8 cellular contexts compared by ENCODE assay signal in the genomic region with DNA sequence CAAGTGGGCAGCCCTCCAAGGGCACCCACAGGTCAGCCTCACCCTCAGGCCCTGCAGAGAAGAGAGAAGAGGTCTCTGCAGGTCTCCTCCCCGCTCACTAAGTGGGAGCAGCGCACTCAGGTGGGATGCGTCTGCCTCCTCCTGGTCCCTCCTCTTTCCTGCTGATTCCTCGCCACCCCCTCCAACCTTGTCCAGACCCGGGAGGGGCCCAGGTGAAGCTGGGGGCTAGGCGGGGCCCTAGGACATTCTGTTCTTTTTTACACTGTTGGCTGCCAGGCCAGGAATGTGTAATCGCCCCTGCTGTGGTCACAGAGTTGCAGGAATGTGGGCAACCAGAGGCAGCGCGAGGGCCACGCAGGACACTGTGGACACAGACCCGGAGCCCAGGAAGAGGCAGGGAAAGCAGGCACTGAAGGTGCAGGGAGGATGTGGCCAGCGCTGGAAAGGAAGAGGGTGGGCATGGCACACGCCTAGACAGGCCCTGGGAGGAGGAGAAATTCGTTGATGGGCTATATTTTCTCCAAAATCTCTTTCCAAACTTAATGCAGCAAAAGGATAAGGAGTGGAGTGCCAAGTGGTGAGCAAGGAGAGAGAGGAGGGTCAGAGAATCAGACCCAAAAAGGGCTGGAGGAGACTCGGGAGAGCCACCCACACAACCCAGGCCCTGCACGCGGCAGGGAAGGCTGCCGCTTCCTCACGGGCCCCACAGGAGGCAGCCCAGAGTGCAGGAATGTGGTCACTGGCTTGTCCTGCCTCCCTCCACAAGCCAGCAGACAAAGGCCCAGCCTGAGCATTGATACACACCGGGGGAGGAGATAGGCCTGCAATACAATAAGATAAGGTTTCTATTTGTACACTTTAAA. TPM values are rescaled to one million over a fixed set of nuclear protein-coding genes. Genes with fewer than 3 reads are reported as not detected.
A peak's percentile ranks its signal among the peaks of the same experiment; 100 is the strongest.
DNase-seq lines count a peak whose midpoint lies in the region; ATAC-seq lines count a peak whose summit lies in the region.

No MANE protein-coding gene starts in this region.

- H4K8ac ChIP-seq in mesendoderm (ENCODE audit: low read depth, low read length): no peak overlapping the region

- no peak overlapping the region for H3K23ac ChIP-seq in mesendoderm (ENCODE audit: low read length)

- H2BK15ac ChIP-seq in mesendoderm (replicated peaks; ENCODE audit: low read depth): no peak overlapping the region

- no peak overlapping the region for H4K5ac ChIP-seq in mesendoderm (ENCODE audit: low read length)

- H3K18ac ChIP-seq in mesendoderm (ENCODE audit: low read length): peak overlapping the region; percentile 41

- peak overlapping the region; percentile 72 for H3K4me2 ChIP-seq in mesendoderm (ENCODE audit: low read length)

- intact Hi-C loops in aorta (cut with DNase I): no loop called here

- ATAC-seq in aorta (ENCODE audit: low FRiP score) (peak; percentile 80), HG02938 (IDR thresholded peaks at IDR 0.05; ENCODE audit: unreplicated experiment) (no peak)
- ATAC-seq in activated CD4-positive, CD25-positive, alpha-beta regulatory T cell treated with anti-CD3 and anti-CD28 coated beads, Interleukin-2, amount 50 U/mL, for 24 hours: no peak

- no peaks in the 10 kb centered on the region for H3K9me3 ChIP-seq in aorta (ENCODE audit: control insufficient read depth, low read length)

- DNase-seq in GDM1 (lab: John Stamatoyannopoulos, UW) (peak; percentile 48), NCI-H146 (lab: John Stamatoyannopoulos, UW) (peak; percentile 71), dermis blood vessel endothelial cell (peak; percentile 69), mesendoderm (peak; percentile 92), aorta (peak; percentile 73 to 83), GM19240 (ENCODE audit: insufficient read length, low spot score) (no peak)

- H3K36me3 ChIP-seq in mesendoderm (ENCODE audit: control insufficient read depth, insufficient read depth, low read length) (no peaks in the 10 kb centered on the region), aorta (ENCODE audit: control insufficient read depth in 1 of 2, insufficient read depth in 2 of 2, low read length in 1 of 2) (no peaks in the 10 kb centered on the region)

- H2AK5ac ChIP-seq in mesendoderm (ENCODE audit: low read length): peak overlapping the region; percentile 64

- peaks cover 18% of the 10 kb centered on the region for H3K79me2 ChIP-seq in mesendoderm (ENCODE audit: control insufficient read depth, insufficient read depth, low read length)

- H2BK5ac ChIP-seq in mesendoderm (ENCODE audit: low read length): peak overlapping the region; percentile 90

- H3K4ac ChIP-seq in mesendoderm (ENCODE audit: low read depth, low read length): peak overlapping the region; percentile 58

- peaks cover 2% of the 10 kb centered on the region for H3K79me1 ChIP-seq in mesendoderm (ENCODE audit: low read length)

- peak overlapping the region; percentile 91 for H3K56ac ChIP-seq in mesendoderm (ENCODE audit: low read length)

- peak overlapping the region; percentile 14 for H2BK120ac ChIP-seq in mesendoderm (ENCODE audit: low read depth, low read length)

- H3K4me1 ChIP-seq in mesendoderm (ENCODE audit: control insufficient read depth, low read depth, low read length) (peaks cover 31% of the 10 kb centered on the region), aorta (ENCODE audit: control insufficient read depth in 1 of 2, insufficient read depth in 2 of 2, low read length in 2 of 2) (no peaks in the 10 kb centered on the region)

- peak overlapping the region; percentile 67 for H3K9ac ChIP-seq in mesendoderm (ENCODE audit: low read length)

- peak overlapping the region; percentile 74 for H3K27ac ChIP-seq in mesendoderm (ENCODE audit: low read depth, low read length)
- peak overlapping the region in 1 of 2 donors; percentile 35 for H3K27ac ChIP-seq in aorta (ENCODE audit: low read depth in 1 of 2, low read length in 2 of 2)

- no CpG with 5 or more reads among the region's 20 CpGs for WGBS in mesendoderm (ENCODE audit: extremely low coverage, insufficient coverage, low lambda C conversion rate)
- 62 to 63% methylated on average over 19 to 20 of the region's 20 CpGs for WGBS in aorta, 2 donors

- no peaks in the 10 kb centered on the region for H3K27me3 ChIP-seq in mesendoderm (ENCODE audit: insufficient read depth, low read length, poor library complexity)
- H3K27me3 ChIP-seq in aorta (ENCODE audit: control insufficient read depth in 1 of 2, insufficient read depth in 2 of 2, low read length in 1 of 2): no peaks in the 10 kb centered on the region

- H3K4me3 ChIP-seq in mesendoderm (ENCODE audit: low read length) (no peak overlapping the region), aorta (ENCODE audit: low read length in 2 of 2) (no peak overlapping the region)

RNA-seq across cellular contexts. Expression of a gene that starts 0.9 kb away (rescaled TPM):
- total RNA-seq in dermis blood vessel endothelial cell (1.5 and 7.1 TPM in 2 replicates), aorta (1 to 10 TPM; 1.5 to 2.4 TPM)
- 71.7 TPM for polyA plus RNA-seq in mesendoderm (2013, experiment 1 of 2)
- polyA plus RNA-seq in mesendoderm (2013, experiment 2 of 2): 73.4 TPM
- polyA plus RNA-seq in aorta: 1 to 10 TPM in 1 of 2 donors, under 1 TPM in 1; 0.61 to 1.5 TPM

RNA-seq across cellular contexts. Expression of a gene that starts 7.7 kb away (rescaled TPM):
- total RNA-seq in dermis blood vessel endothelial cell (46.4 and 74.0 TPM in 2 replicates), aorta (100 to 1,000 TPM in 1 of 2 donors, 10 to 100 TPM in 1; 83.1 to 103 TPM)
- polyA plus RNA-seq in mesendoderm (2013, experiment 1 of 2): 16.5 TPM
- polyA plus RNA-seq in mesendoderm (2013, experiment 2 of 2): 15.5 TPM
- 10 to 100 TPM; 20.5 to 87.8 TPM for polyA plus RNA-seq in aorta

RNA-seq across cellular contexts. Expression of a gene that starts 34.4 kb away (rescaled TPM):
- 58.9 and 67.6 TPM in 2 replicates for total RNA-seq in dermis blood vessel endothelial cell
- polyA plus RNA-seq in mesendoderm (2013, experiment 1 of 2): 87.0 TPM
- 84.9 TPM for polyA plus RNA-seq in mesendoderm (2013, experiment 2 of 2)
- total RNA-seq in aorta: 100 to 1,000 TPM; 190 to 236 TPM
- polyA plus RNA-seq in aorta: 100 to 1,000 TPM in 1 of 2 donors, 10 to 100 TPM in 1; 36.9 to 112 TPM
